In genomic region chr12:69469854-69470188, GRCh38 we compare ENCODE assay signal across 8 cellular contexts. TPM values are rescaled to one million over a fixed set of nuclear protein-coding genes. Genes with fewer than 3 reads are reported as not detected.
DNase-seq lines count a peak whose midpoint lies in the region; ATAC-seq, FAIRE-seq and TF ChIP-seq lines count a peak whose summit lies in the region.

No MANE protein-coding gene starts in this region.

- H3K27ac ChIP-seq in SJSA1 (peak overlapping the region; percentile 85), sigmoid colon (peak overlapping the region; percentile 91 to 97 (median 96))

- H3K4me3 ChIP-seq in SJSA1, result peak overlapping the region; percentile 91
- H3K4me3 ChIP-seq in fibroblast of the aortic adventitia (ENCODE audit: low read depth, low read length), result peak overlapping the region; percentile 91
- H3K4me3 ChIP-seq in sigmoid colon, result peak overlapping the region; percentile 91 to 99 (median 98)

- FAIRE-seq in GM12891 (lab: Jason Lieb, UNC), result no peak

- H3K4me1 ChIP-seq in SJSA1 (replicated peaks) (peaks cover 26% of the 10 kb centered on the region), sigmoid colon (peaks cover 0 to 45% (median 39%) of the 10 kb centered on the region in 4 donors)

- no peak for TF ChIP-seq EP300 in sigmoid colon (IDR thresholded peaks at IDR 0.05)

- H3K36me3 ChIP-seq in SJSA1, result peaks cover 19% of the 10 kb centered on the region
- H3K36me3 ChIP-seq in sigmoid colon, result no peaks in the 10 kb centered on the region

- ATAC-seq in GM19395 (IDR thresholded peaks at IDR 0.05; ENCODE audit: unreplicated experiment) (peak; percentile 23), GM19463 (IDR thresholded peaks at IDR 0.05; ENCODE audit: unreplicated experiment) (no peak)

- H3K9me3 ChIP-seq in SJSA1 (replicated peaks) (no peaks in the 10 kb centered on the region), sigmoid colon (no peaks in the 10 kb centered on the region)

- TF ChIP-seq POLR2A in sigmoid colon (IDR thresholded peaks at IDR 0.05) (no peak), GM12891 (IDR thresholded peaks at IDR 0.05; ENCODE audit: low read depth, low read length) (no peak)

- 10 to 26% methylated on average over 10 of the region's 10 CpGs for WGBS in sigmoid colon, 2 donors

- TF ChIP-seq CTCF in fibroblast of the aortic adventitia (IDR thresholded peaks at IDR 0.05; ENCODE audit: insufficient read depth, low read length), result no peak
- no peak for TF ChIP-seq CTCF in sigmoid colon (IDR thresholded peaks at IDR 0.05)

- H3K27me3 ChIP-seq in SJSA1 (replicated peaks) (0 out of 2 replicates have a peak, but pooled peaks cover 2% of the 10 kb centered on the region), sigmoid colon (no peaks in the 10 kb centered on the region)

- DNase-seq in SJSA1 (ENCODE audit: low read depth in 1 of 2, low spot score in 2 of 2), result no peak
- DNase-seq in fibroblast of the aortic adventitia (ENCODE audit: low read depth), result no peak
- no peak for DNase-seq in sigmoid colon
- no peak for DNase-seq in NCI-H2081 treated with DMSO at 0.1 percent for 48 hours (lab: John Stamatoyannopoulos, UW)
- no peak for DNase-seq in HT-29 (ENCODE audit: low spot score)
- DNase-seq in GM12891 (ENCODE audit: insufficient read length, low spot score), result no peak

- intact Hi-C loops in sigmoid colon (cut with DNase I), result loop anchor here (2.0 to 5.0 kb wide), 4 partner anchors 42 to 117 kb away; partner anchors contain the start of genes CCT2 and YEATS4

TF ChIP-seq in GM12891, 5 proteins besides CTCF, POLR2A, EP300 and RAD21:
- no peak for TF ChIP-seq TAF1 (IDR thresholded peaks at IDR 0.05; ENCODE audit: low read depth, low read length)
- TF ChIP-seq PAX5 (IDR thresholded peaks at IDR 0.05; ENCODE audit: insufficient read depth, low read length, severe bottlenecking), result no peak
- TF ChIP-seq POU2F2 (IDR thresholded peaks at IDR 0.05; ENCODE audit: low read depth, low read length), result no peak
- no peak for TF ChIP-seq POLR2AphosphoS5 (IDR thresholded peaks at IDR 0.05; ENCODE audit: low read depth, low read length)
- TF ChIP-seq SPI1 (IDR thresholded peaks at IDR 0.05; ENCODE audit: low read depth, low read length), result no peak

RNA-seq across cellular contexts. Expression of gene FRS2, which starts 0.4 kb away (rescaled TPM):
- total RNA-seq in SJSA1 (2014; rRNA removed; shearing (Covaris generic)), result 41.3 and 87.5 TPM in 2 replicates
- total RNA-seq in fibroblast of the aortic adventitia (ENCODE audit: low replicate concordance), result 30.4 and 67.0 TPM in 2 replicates
- total RNA-seq in sigmoid colon, result 10 to 100 TPM; 33.8 to 48.4 (median 40.3) TPM
- polyA plus RNA-seq in sigmoid colon, result 10 to 100 TPM in 2 of 3 donors, 1 to 10 TPM in 1; 7.6 to 18.0 (median 11.4) TPM
- 8.0 and 11.5 TPM in 2 replicates for total RNA-seq in HT-29 (2014; rRNA removed; shearing (Covaris generic))
- 5.0 TPM for polyA plus RNA-seq in GM12891 (2012; ENCODE audit: low read depth, missing spikeins)
